Comparison of ENCODE assay signal across 25 cellular contexts in genomic region chr10:1529806-1530413, GRCh38.
"Had no signal": no experiment of that assay in that cellular context is flagged by ENCODE, and none has a peak within 500 bp of the region (broad histone marks: within the 10 kb centered on the region; RNA-seq: fewer than 3 reads in every experiment).

No MANE protein-coding gene starts in this region.

- H3K27me3 Mint-ChIP-seq: activated CD8-positive, alpha-beta memory T cell treated with anti-CD3 and anti-CD28 coated beads, Interleukin-2, amount 10 ng/mL, durations not matched to agents 7 days and 5 days had no signal

- H3K27ac Mint-ChIP-seq: activated CD8-positive, alpha-beta memory T cell treated with anti-CD3 and anti-CD28 coated beads, Interleukin-2, amount 10 ng/mL, durations not matched to agents 7 days and 5 days; activated naive CD8-positive, alpha-beta T cell; activated T-cell treated with anti-CD3 and anti-CD28 coated beads, Interleukin-2, amount 50 U/mL, for 24 hours; activated T-helper 1 cell treated with anti-CD3 and anti-CD28 coated beads, Interleukin-12 subunit alpha, Interleukin-12 subunit beta, Interleukin-2, Interleukin-4 antibody, amounts not matched to agents 30 ng/mL and 10 ng/mL and 1 ng/mL, durations not matched to agents 14 hours and 24 hours and 36 hours had no signal

- H3K4me1 ChIP-seq: Peyer's patch, SJCRH30 had no signal

- DNase-seq: activated CD4-positive, alpha-beta T cell treated with anti-CD3 and anti-CD28 coated beads for 48 hours; activated CD4-positive, alpha-beta T cell treated with anti-CD3 and anti-CD28 coated beads, Interleukin-2, amount 50 U/mL, for 4 hours; activated CD8-positive, alpha-beta memory T cell treated with anti-CD3 and anti-CD28 coated beads, Interleukin-2, amount 10 ng/mL, durations not matched to agents 7 days and 5 days; activated effector memory CD4-positive, alpha-beta T cell treated with Interleukin-2 at 50 U/mL for 16 hours; activated naive CD4-positive, alpha-beta T cell treated with Interleukin-2 at 50 U/mL for 16 hours; activated T-cell treated with anti-CD3 and anti-CD28 coated beads, Interleukin-2, amount 50 U/mL, for 24 hours; cerebellar nuclear complex; Karpas-422; MM.1S; NCI-H1105 treated with DMSO at 0.1 percent for 48 hours; NCI-H1436 treated with DMSO at 0.1 percent for 48 hours; NCI-H187; NCI-H2081; NCI-H446; NCI-H524; Right ventricle myocardium superior; SJCRH30; SK-N-SH; T-helper 1 cell; WERI-Rb-1 had no signal

- H3K4me1 Mint-ChIP-seq: activated CD8-positive, alpha-beta memory T cell treated with anti-CD3 and anti-CD28 coated beads, Interleukin-2, amount 10 ng/mL, durations not matched to agents 7 days and 5 days had no signal

- H3K36me3 Mint-ChIP-seq: activated CD8-positive, alpha-beta memory T cell treated with anti-CD3 and anti-CD28 coated beads, Interleukin-2, amount 10 ng/mL, durations not matched to agents 7 days and 5 days; activated naive CD8-positive, alpha-beta T cell had no signal

- H3K9me3 Mint-ChIP-seq: activated T-cell treated with anti-CD3 and anti-CD28 coated beads, Interleukin-2, amount 50 U/mL, for 24 hours; activated T-helper 1 cell treated with anti-CD3 and anti-CD28 coated beads, Interleukin-12 subunit alpha, Interleukin-12 subunit beta, Interleukin-2, Interleukin-4 antibody, amounts not matched to agents 30 ng/mL and 10 ng/mL and 1 ng/mL, durations not matched to agents 14 hours and 24 hours and 36 hours had no signal

- H3K4me3 ChIP-seq: Peyer's patch, SJCRH30 had no signal

- H3K36me3 ChIP-seq: Peyer's patch, SJCRH30, WERI-Rb-1 had no signal

- H3K4me2 ChIP-seq: SK-N-SH had no signal

- H3K9me3 ChIP-seq: Peyer's patch, SJCRH30, SK-N-SH had no signal

- H3K27me3 ChIP-seq: Peyer's patch, SJCRH30 had no signal

- H3K27ac ChIP-seq: Peyer's patch, RWPE1, SJCRH30, WERI-Rb-1 had no signal

- H3K9ac ChIP-seq: SK-N-SH had no signal

- ATAC-seq: activated CD4-positive, CD25-positive, alpha-beta regulatory T cell treated with anti-CD3 and anti-CD28 coated beads, Interleukin-2, amount 50 U/mL, for 24 hours; activated CD8-positive, alpha-beta memory T cell treated with anti-CD3 and anti-CD28 coated beads, Interleukin-2, amount 10 ng/mL, durations not matched to agents 7 days and 5 days had no signal

- H3K4me3 Mint-ChIP-seq: activated CD8-positive, alpha-beta memory T cell treated with anti-CD3 and anti-CD28 coated beads, Interleukin-2, amount 10 ng/mL, durations not matched to agents 7 days and 5 days; activated naive CD8-positive, alpha-beta T cell; activated T-cell treated with anti-CD3 and anti-CD28 coated beads, Interleukin-2, amount 50 U/mL, for 24 hours; activated T-helper 1 cell treated with anti-CD3 and anti-CD28 coated beads, Interleukin-12 subunit alpha, Interleukin-12 subunit beta, Interleukin-2, Interleukin-4 antibody, amounts not matched to agents 30 ng/mL and 10 ng/mL and 1 ng/mL, durations not matched to agents 14 hours and 24 hours and 36 hours had no signal
